11 cellular contexts compared by ENCODE assay signal in the genomic region with DNA sequence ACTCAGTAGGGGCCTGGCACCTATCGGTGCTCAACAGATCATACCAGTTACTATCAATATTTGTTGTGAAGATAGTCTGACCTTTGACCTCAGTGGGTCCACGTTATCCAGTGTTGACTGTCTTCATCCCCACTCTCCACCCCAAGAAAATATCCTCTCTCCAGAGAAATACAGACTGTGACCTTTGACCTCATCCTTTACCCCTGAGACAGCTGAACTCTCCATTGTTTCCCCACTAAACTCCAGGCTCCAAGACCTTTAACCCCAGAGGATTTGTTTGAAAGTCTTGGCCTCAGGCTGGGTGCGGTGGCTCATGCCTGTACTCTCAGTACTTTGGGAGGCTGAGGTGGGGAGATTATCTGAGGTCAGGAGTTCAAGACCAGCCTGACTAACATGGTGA. TPM values are rescaled to one million over a fixed set of nuclear protein-coding genes. Genes with fewer than 3 reads are reported as not detected.
"Had no signal": no experiment of that assay in that cellular context is flagged by ENCODE, and none has a peak within 500 bp of the region (broad histone marks: within the 10 kb centered on the region; RNA-seq: fewer than 3 reads in every experiment).

No MANE protein-coding gene starts in this region.

- H3K4me3 Mint-ChIP-seq: HFFc6, IgD-negative memory B cell had no signal

- H3K9ac ChIP-seq: GM23248 had no signal

- H3K27ac Mint-ChIP-seq: HFFc6, IgD-negative memory B cell had no signal

- H3K36me3 ChIP-seq: HAP-1 had no signal

- DNase-seq: GM23248, GOT3, H7, HFFc6, KG1 had no signal

- H3K4me1 Mint-ChIP-seq: IgD-negative memory B cell had no signal

- H3K27ac ChIP-seq: GM23248, HL-60 had no signal

- H3K4me3 ChIP-seq: GM23248, HAP-1 had no signal

- ATAC-seq: HCT116 had no signal

- H3K4me1 ChIP-seq: HAP-1 had no signal

- H2AFZ ChIP-seq: GM23248 had no signal

- H3K9me3 ChIP-seq: HAP-1 had no signal

RNA-seq across cellular contexts. Expression of gene HIF3A, which starts 27.4 kb away (rescaled TPM):
- total RNA-seq: GM23248, H4, HT1080 had no signal
- polyA plus RNA-seq: IgD-negative memory B cell had no signal
